In genomic region chr11:70877151-70877550, GRCh38 we compare ENCODE assay signal across 14 cellular contexts.
DNase-seq lines count a peak whose midpoint lies in the region; ATAC-seq and TF ChIP-seq lines count a peak whose summit lies in the region.
"Had no signal": no experiment of that assay in that cellular context is flagged by ENCODE, and none has a peak within 500 bp of the region (broad histone marks: within the 10 kb centered on the region; RNA-seq: fewer than 3 reads in every experiment).

No MANE protein-coding gene starts in this region.

- H3K9me3 ChIP-seq in neural progenitor cell (ENCODE audit: low read depth), result no peaks in the 10 kb centered on the region
- H3K9me3 ChIP-seq: A549, BE2C, Caco-2 had no signal

- peak overlapping the region; percentile 38 for H3K27ac Mint-ChIP-seq in activated naive CD4-positive, alpha-beta T cell treated with anti-CD3 and anti-CD28 coated beads, Interleukin-2, amount 50 U/mL, for 24 hours
- H3K27ac Mint-ChIP-seq in activated naive CD4-positive, alpha-beta T cell treated with anti-CD3 and anti-CD28 coated beads, Interleukin-2, amount 10 ng/mL, durations not matched to agents 7 days and 5 days, result no peak overlapping the region
- H3K27ac Mint-ChIP-seq in WTC11 (0 out of 2 replicates have a peak overlapping the region, but pooled peaks have one; percentile 6), neural progenitor cell (peak overlapping the region; percentile 54)
- H3K27ac Mint-ChIP-seq: CD8-positive, alpha-beta memory T cell; IgD-negative memory B cell had no signal

- no peaks in the 10 kb centered on the region for H3K9me3 Mint-ChIP-seq in activated naive CD4-positive, alpha-beta T cell treated with anti-CD3 and anti-CD28 coated beads, Interleukin-2, amount 50 U/mL, for 24 hours
- H3K9me3 Mint-ChIP-seq in activated naive CD4-positive, alpha-beta T cell treated with anti-CD3 and anti-CD28 coated beads, Interleukin-2, amount 10 ng/mL, durations not matched to agents 7 days and 5 days, result no peaks in the 10 kb centered on the region
- H3K9me3 Mint-ChIP-seq in WTC11 (no peaks in the 10 kb centered on the region), neural progenitor cell (no peaks in the 10 kb centered on the region)
- H3K9me3 Mint-ChIP-seq: CD8-positive, alpha-beta memory T cell; IgD-negative memory B cell had no signal

- no peaks in the 10 kb centered on the region for H3K79me2 ChIP-seq in neural progenitor cell (ENCODE audit: low read depth)

- no peaks in the 10 kb centered on the region for H3K27me3 Mint-ChIP-seq in activated naive CD4-positive, alpha-beta T cell treated with anti-CD3 and anti-CD28 coated beads, Interleukin-2, amount 50 U/mL, for 24 hours
- no peaks in the 10 kb centered on the region for H3K27me3 Mint-ChIP-seq in activated naive CD4-positive, alpha-beta T cell treated with anti-CD3 and anti-CD28 coated beads, Interleukin-2, amount 10 ng/mL, durations not matched to agents 7 days and 5 days
- no peaks in the 10 kb centered on the region for H3K27me3 Mint-ChIP-seq in WTC11 (ENCODE audit: low read depth)
- no peaks in the 10 kb centered on the region for H3K27me3 Mint-ChIP-seq in neural progenitor cell (ENCODE audit: insufficient read depth, low read depth)

- no peak for DNase-seq in activated naive CD4-positive, alpha-beta T cell treated with anti-CD3 and anti-CD28 coated beads, Interleukin-2, amount 10 ng/mL, durations not matched to agents 7 days and 5 days
- DNase-seq in WTC11 (ENCODE audit: low spot score), result no peak
- no peak for DNase-seq in neural progenitor cell (ENCODE audit: low spot score)
- DNase-seq in posterior vena cava (ENCODE audit: low spot score), result no peak
- no peak for DNase-seq in NOMO-1 (lab: John Stamatoyannopoulos, UW; ENCODE audit: unreplicated experiment in 2 of 2)
- no peak for DNase-seq in stimulated activated CD4-positive, alpha-beta T cell treated with anti-CD3 and anti-CD28 coated beads, Interleukin-15, amount 100 ng/mL, for 24 hours
- DNase-seq: BE2C; Caco-2; CD8-positive, alpha-beta memory T cell; GM23248 had no signal

- H3K36me3 Mint-ChIP-seq in activated naive CD4-positive, alpha-beta T cell treated with anti-CD3 and anti-CD28 coated beads, Interleukin-2, amount 50 U/mL, for 24 hours, result no peaks in the 10 kb centered on the region
- H3K36me3 Mint-ChIP-seq in activated naive CD4-positive, alpha-beta T cell treated with anti-CD3 and anti-CD28 coated beads, Interleukin-2, amount 10 ng/mL, durations not matched to agents 7 days and 5 days, result no peaks in the 10 kb centered on the region
- no peaks in the 10 kb centered on the region for H3K36me3 Mint-ChIP-seq in WTC11
- H3K36me3 Mint-ChIP-seq in neural progenitor cell, result no peaks in the 10 kb centered on the region
- H3K36me3 Mint-ChIP-seq: CD8-positive, alpha-beta memory T cell; IgD-negative memory B cell had no signal

- no peak for ATAC-seq in WTC11
- ATAC-seq: A549, HCT116 had no signal

- no peaks in the 10 kb centered on the region for H3K36me3 ChIP-seq in neural progenitor cell
- H3K36me3 ChIP-seq: BE2C had no signal

- no peak overlapping the region for H3K27ac ChIP-seq in neural progenitor cell
- H3K27ac ChIP-seq: A549, GM23248 had no signal

- H3K4me2 ChIP-seq in neural progenitor cell, result no peak overlapping the region
- H3K4me2 ChIP-seq: A549 had no signal

- POLR2A ChIA-PET in WTC11 (lab: Charles Lee), result no interaction called here

- no peak overlapping the region for H2AFZ ChIP-seq in neural progenitor cell (replicated peaks)
- H2AFZ ChIP-seq: GM23248 had no signal

- H3K27me3 ChIP-seq in neural progenitor cell, result no peaks in the 10 kb centered on the region
- H3K27me3 ChIP-seq: BE2C had no signal

- no peak overlapping the region for H3K4me3 ChIP-seq in neural progenitor cell
- H3K4me3 ChIP-seq: A549, GM23248 had no signal

- no peaks in the 10 kb centered on the region for H3F3A ChIP-seq in neural progenitor cell (ENCODE audit: low read depth)

- no peak overlapping the region for H3K9ac ChIP-seq in neural progenitor cell
- H3K9ac ChIP-seq: GM23248 had no signal

- no peak overlapping the region for H3K4me3 Mint-ChIP-seq in activated naive CD4-positive, alpha-beta T cell treated with anti-CD3 and anti-CD28 coated beads, Interleukin-2, amount 50 U/mL, for 24 hours
- no peak overlapping the region for H3K4me3 Mint-ChIP-seq in activated naive CD4-positive, alpha-beta T cell treated with anti-CD3 and anti-CD28 coated beads, Interleukin-2, amount 10 ng/mL, durations not matched to agents 7 days and 5 days
- H3K4me3 Mint-ChIP-seq in WTC11, result no peak overlapping the region
- no peak overlapping the region for H3K4me3 Mint-ChIP-seq in neural progenitor cell
- H3K4me3 Mint-ChIP-seq: CD8-positive, alpha-beta memory T cell; IgD-negative memory B cell had no signal

- intact Hi-C loops in posterior vena cava (cut with DNase I), result no loop called here

- TF ChIP-seq CTCF in WTC11 (IDR thresholded peaks at IDR 0.05) (no peak), neural progenitor cell (IDR thresholded peaks at IDR 0.05) (no peak)

- CTCF ChIA-PET in activated naive CD4-positive, alpha-beta T cell treated with anti-CD3 and anti-CD28 coated beads, Interleukin-2, amount 10 ng/mL, durations not matched to agents 7 days and 5 days (lab: Charles Lee), result no interaction called here
- CTCF ChIA-PET in WTC11 (lab: Charles Lee), result interaction anchor here (1.6 kb wide), 1 partner anchor 62 kb away, joined by 4 read pairs; no protein-coding TSS in a partner anchor

- no peaks in the 10 kb centered on the region for H4K20me1 ChIP-seq in neural progenitor cell (ENCODE audit: low read depth)

- no peaks in the 10 kb centered on the region for H3K4me1 Mint-ChIP-seq in activated naive CD4-positive, alpha-beta T cell treated with anti-CD3 and anti-CD28 coated beads, Interleukin-2, amount 50 U/mL, for 24 hours
- no peaks in the 10 kb centered on the region for H3K4me1 Mint-ChIP-seq in activated naive CD4-positive, alpha-beta T cell treated with anti-CD3 and anti-CD28 coated beads, Interleukin-2, amount 10 ng/mL, durations not matched to agents 7 days and 5 days
- H3K4me1 Mint-ChIP-seq in WTC11, result peaks cover 40% of the 10 kb centered on the region
- peaks cover 25% of the 10 kb centered on the region for H3K4me1 Mint-ChIP-seq in neural progenitor cell
- H3K4me1 Mint-ChIP-seq: CD8-positive, alpha-beta memory T cell; IgD-negative memory B cell had no signal

- peaks cover 12% of the 10 kb centered on the region for H3K4me1 ChIP-seq in neural progenitor cell
- H3K4me1 ChIP-seq: A549, BE2C, Caco-2 had no signal

TF ChIP-seq in WTC11, 78 proteins besides CTCF, POLR2A, EP300 and RAD21:
- TF ChIP-seq USF2 (CRISPR knock-in tag; IDR thresholded peaks at IDR 0.05) (no peak), SMAD3 (CRISPR knock-in tag; IDR thresholded peaks at IDR 0.05; ENCODE audit: borderline replicate concordance) (no peak), ZNF138 (CRISPR knock-in tag; conservative IDR thresholded peaks at IDR 0.05) (no peak), CBFB (CRISPR knock-in tag; IDR thresholded peaks at IDR 0.05; ENCODE audit: low read depth) (no peak), RELA (CRISPR knock-in tag; IDR thresholded peaks at IDR 0.05; ENCODE audit: borderline replicate concordance) (no peak), NR1H2 (CRISPR knock-in tag; IDR thresholded peaks at IDR 0.05) (no peak), ZNF416 (CRISPR knock-in tag; IDR thresholded peaks at IDR 0.05) (no peak), NR3C1 (CRISPR knock-in tag; conservative IDR thresholded peaks at IDR 0.05; ENCODE audit: low read depth) (no peak), ELF4 (CRISPR knock-in tag; IDR thresholded peaks at IDR 0.05; ENCODE audit: low read depth) (no peak), NR2C2 (CRISPR knock-in tag; IDR thresholded peaks at IDR 0.05) (no peak), STAT6 (CRISPR knock-in tag; conservative IDR thresholded peaks at IDR 0.05; ENCODE audit: low read depth) (no peak), TEAD1 (CRISPR knock-in tag; IDR thresholded peaks at IDR 0.05) (no peak), RORB (CRISPR knock-in tag; IDR thresholded peaks at IDR 0.05) (no peak)
